ENCODE assay signal across 1 cellular context in genomic region chr5:178231736-178232123, GRCh38.
TF ChIP-seq lines count a peak whose summit lies in the region.

No MANE protein-coding gene starts in this region.

TF ChIP-seq in K562, 482 proteins besides CTCF, POLR2A, EP300 and RAD21 (continued from another document):
- peak; percentile 32; the same call in 1 of the 2 replicates for TF ChIP-seq ZBTB40 (IDR thresholded peaks at IDR 0.05)
- TF ChIP-seq ZBTB40 (CRISPR knock-in tag; IDR thresholded peaks at IDR 0.05) = no peak
- peak; percentile 79 for TF ChIP-seq CHD1 (IDR thresholded peaks at IDR 0.05; ENCODE audit: low read length)
- peak in 1 of 2 experiments; percentile 18 for TF ChIP-seq E2F6 (IDR thresholded peaks at IDR 0.05; ENCODE audit: borderline replicate concordance in 1 of 2, extremely low read depth in 1 of 2, insufficient read depth in 1 of 2, insufficient read length in 1 of 2, low read depth in 1 of 2, low read length in 1 of 2, poor library complexity in 1 of 2, severe bottlenecking in 1 of 2)
- TF ChIP-seq PURB (CRISPR knock-in tag; IDR thresholded peaks at IDR 0.05; ENCODE audit: low read depth) = no peak
- TF ChIP-seq SRF (CRISPR knock-in tag; IDR thresholded peaks at IDR 0.05) = 0 out of 4 replicates have a peak, but pooled peaks of 1 of the 2 experiments have one; percentile 29
